29 cellular contexts compared by ENCODE assay signal in the genomic region with DNA sequence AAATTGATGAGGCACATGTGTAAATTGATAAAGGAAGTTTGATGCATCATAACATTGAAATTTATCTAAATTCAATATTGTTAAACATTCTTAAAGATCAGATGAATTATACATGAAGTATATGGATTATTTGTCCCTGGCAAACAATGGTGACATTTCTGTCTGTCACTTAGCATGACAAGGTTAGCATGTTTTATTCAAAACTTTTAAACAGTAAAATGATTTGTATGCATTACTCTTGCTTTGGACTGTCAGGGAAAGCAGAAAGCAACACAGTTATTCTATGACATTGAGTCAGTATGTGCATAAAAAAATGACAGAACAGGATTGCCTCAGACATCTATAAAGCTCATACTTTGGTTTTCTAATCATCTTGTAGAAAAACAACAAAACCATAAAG.
DNase-seq lines count a peak whose midpoint lies in the region; ATAC-seq and TF ChIP-seq lines count a peak whose summit lies in the region.
"Had no signal": no experiment of that assay in that cellular context is flagged by ENCODE, and none has a peak within 500 bp of the region (broad histone marks: within the 10 kb centered on the region; RNA-seq: fewer than 3 reads in every experiment).

No MANE protein-coding gene starts in this region.

- peaks cover 39% of the 10 kb centered on the region for H3K4me1 ChIP-seq in KMS-11 (ENCODE audit: low read depth, poor library complexity, severe bottlenecking)
- H3K4me1 ChIP-seq: A549; BE2C; BLaER1; BLaER1 treated with 17β-estradiol and CSF1 and Interleukin-3, amounts not matched to agents 10 nM and 100 nM; Caco-2 had no signal

- H4K20me1 ChIP-seq in KMS-11 (ENCODE audit: insufficient read depth) (no peaks in the 10 kb centered on the region), neural cell (ENCODE audit: insufficient read depth) (no peaks in the 10 kb centered on the region)
- H4K20me1 ChIP-seq: BLaER1; BLaER1 treated with 17β-estradiol and CSF1 and Interleukin-3, amounts not matched to agents 10 nM and 100 nM had no signal

- no peaks in the 10 kb centered on the region for H3K9me2 ChIP-seq in neural cell (ENCODE audit: insufficient read depth, low read length)

- no peak for ATAC-seq in HG03378 (IDR thresholded peaks at IDR 0.05; ENCODE audit: unreplicated experiment)
- ATAC-seq: A549; CD8-positive, alpha-beta T cell had no signal

- no peaks in the 10 kb centered on the region for H3K9me3 ChIP-seq in neural cell (ENCODE audit: low read length)
- H3K9me3 ChIP-seq: A549, BE2C, BLaER1, Caco-2 had no signal

- H3K9ac ChIP-seq in KMS-11, result no peak overlapping the region
- H3K9ac ChIP-seq in neural cell (ENCODE audit: low read length), result no peak overlapping the region
- H3K9ac ChIP-seq: BLaER1; BLaER1 treated with 17β-estradiol and CSF1 and Interleukin-3, amounts not matched to agents 10 nM and 100 nM had no signal

- H3K79me2 ChIP-seq in KMS-11 (ENCODE audit: insufficient read depth, low read depth) (no peaks in the 10 kb centered on the region), neural cell (replicated peaks; ENCODE audit: insufficient read depth, low read length) (no peaks in the 10 kb centered on the region)

- H3K36me3 ChIP-seq in KMS-11 (ENCODE audit: insufficient read depth), result no peaks in the 10 kb centered on the region
- no peaks in the 10 kb centered on the region for H3K36me3 ChIP-seq in neural cell (ENCODE audit: insufficient read depth, low read length)
- H3K36me3 ChIP-seq: BE2C; BLaER1; BLaER1 treated with 17β-estradiol and CSF1 and Interleukin-3, amounts not matched to agents 10 nM and 100 nM had no signal

- peak; percentile 87 for TF ChIP-seq EP300 in neural cell (conservative IDR thresholded peaks at IDR 0.05; ENCODE audit: poor library complexity, severe bottlenecking)

- no peak overlapping the region for H2AFZ ChIP-seq in KMS-11 (ENCODE audit: low read depth)
- H2AFZ ChIP-seq in neural cell (ENCODE audit: low read depth, low read length), result no peak overlapping the region

- no peak overlapping the region for H3K4me3 ChIP-seq in KMS-11 (IDR thresholded peaks at IDR 0.05; ENCODE audit: insufficient read depth, low read depth, low read length)
- H3K4me3 ChIP-seq in neural cell (ENCODE audit: low read length), result no peak overlapping the region
- H3K4me3 ChIP-seq: A549; BLaER1; BLaER1 treated with 17β-estradiol and CSF1 and Interleukin-3, amounts not matched to agents 10 nM and 100 nM had no signal

- H3K4me2 ChIP-seq in KMS-11 (peak overlapping the region; percentile 83), neural cell (ENCODE audit: low read length) (no peak overlapping the region)
- H3K4me2 ChIP-seq: A549; BLaER1; BLaER1 treated with 17β-estradiol and CSF1 and Interleukin-3, amounts not matched to agents 10 nM and 100 nM had no signal

- no peak for TF ChIP-seq CTCF in KMS-11 (conservative IDR thresholded peaks at IDR 0.05; ENCODE audit: low read depth, low read length)
- no peak for TF ChIP-seq CTCF in neural cell (IDR thresholded peaks at IDR 0.05; ENCODE audit: poor library complexity, severe bottlenecking)

- H3K27me3 ChIP-seq in KMS-11 (ENCODE audit: insufficient read depth, low read depth), result no peaks in the 10 kb centered on the region
- peaks cover 4% of the 10 kb centered on the region for H3K27me3 ChIP-seq in neural cell (ENCODE audit: insufficient read depth, low read depth, low read length)
- H3K27me3 ChIP-seq: BE2C; BLaER1; BLaER1 treated with 17β-estradiol and CSF1 and Interleukin-3, amounts not matched to agents 10 nM and 100 nM had no signal

- no peak for DNase-seq in stimulated activated CD4-positive, alpha-beta T cell treated with anti-CD3 and anti-CD28 coated beads, Interleukin-4, amount 100 ng/mL, for 4 hours
- DNase-seq: 8988T; ACHN; AML-193; BE2C; C1 segment of cervical spinal cord; Caco-2; Calu3; CD4-positive, alpha-beta memory T cell; CD4-positive, alpha-beta T cell; CD4-positive, CD25-positive, alpha-beta regulatory T cell; CD8-positive, alpha-beta memory T cell; CD8-positive, alpha-beta T cell; COR-L47; DMS 273 treated with DMSO at 0.1 percent for 48 hours; DMS153; DMS53; DMS79; DMS79 treated with DMSO at 0.1 percent for 48 hours; DND-41; EL had no signal

- H3K27ac ChIP-seq in KMS-11, result peak overlapping the region; percentile 77
- no peak overlapping the region for H3K27ac ChIP-seq in neural cell (ENCODE audit: low read length)
- H3K27ac ChIP-seq: 22Rv1; A549; BLaER1; BLaER1 treated with 17β-estradiol and CSF1 and Interleukin-3, amounts not matched to agents 10 nM and 100 nM; C4-2B had no signal

- no peaks in the 10 kb centered on the region for H3F3A ChIP-seq in neural cell (ENCODE audit: insufficient read depth, low read length, poor library complexity, severe bottlenecking)

- no peak for TF ChIP-seq RAD21 in neural cell (conservative IDR thresholded peaks at IDR 0.05)

TF ChIP-seq in neural cell, 6 proteins besides CTCF, POLR2A, EP300 and RAD21:
- TF ChIP-seq EZH2 (IDR thresholded peaks at IDR 0.05; ENCODE audit: borderline replicate concordance, insufficient read depth, low read length, poor library complexity, severe bottlenecking) (no peak), POLR2AphosphoS5 (IDR thresholded peaks at IDR 0.05) (peak; percentile 86)
